Comparison of ENCODE assay signal across 1 cellular context in genomic region chr21:32083175-32083574, GRCh38.
TF ChIP-seq lines count a peak whose summit lies in the region.

No MANE protein-coding gene starts in this region.

TF ChIP-seq in HEK293, 187 proteins besides CTCF, POLR2A, EP300 and RAD21 (continued from another document):
- no peak for TF ChIP-seq ZBTB11 (tag by site-specific recombination; conservative IDR thresholded peaks at IDR 0.05; ENCODE audit: low read depth)
TF ChIP-seq in HEK293: peak in this region for 7.
